ENCODE assay signal across 12 cellular contexts in genomic region chr10:89235073-89235798, GRCh38. TPM values are rescaled to one million over a fixed set of nuclear protein-coding genes. Genes with fewer than 3 reads are reported as not detected.
DNase-seq lines count a peak whose midpoint lies in the region; ATAC-seq and TF ChIP-seq lines count a peak whose summit lies in the region.
"Had no signal": no experiment of that assay in that cellular context is flagged by ENCODE, and none has a peak within 500 bp of the region (broad histone marks: within the 10 kb centered on the region; RNA-seq: fewer than 3 reads in every experiment).

No MANE protein-coding gene starts in this region.

- no peaks in the 10 kb centered on the region for H4K20me1 ChIP-seq in BLaER1 treated with 17β-estradiol and CSF1 and Interleukin-3, amounts not matched to agents 10 nM and 100 nM
- no peaks in the 10 kb centered on the region for H4K20me1 ChIP-seq in Karpas-422 (ENCODE audit: insufficient read depth, low read depth, low read length)
- H4K20me1 ChIP-seq: BLaER1 had no signal

- WGBS in adrenal gland, 4 donors = 69 to 74% (median 72%) methylated on average over 12 of the region's 12 CpGs
- 72% methylated on average over 12 of the region's 12 CpGs for WGBS in right cardiac atrium
- 72 to 81% (median 79%) methylated on average over 12 of the region's 12 CpGs for WGBS in spleen, 5 donors

- ATAC-seq in right cardiac atrium = peak; percentile 62 to 72

- H2AFZ ChIP-seq in Karpas-422 (ENCODE audit: low read length) = no peak overlapping the region

- H3K79me2 ChIP-seq in Karpas-422 (ENCODE audit: low read length) = no peaks in the 10 kb centered on the region

- DNase-seq in adrenal gland (peak; percentile 45 to 78 (median 61)), right cardiac atrium (peak; percentile 63 to 82 (median 80)), pons (ENCODE audit: low spot score) (peak; percentile 86), mesenteric fat pad (ENCODE audit: low spot score) (no peak), ecto neural progenitor cell (ENCODE audit: low spot score) (no peak), spleen (no peak), Karpas-422 (no peak)
- DNase-seq: NCI-H774, SW 1271 had no signal

- H3K27me3 ChIP-seq in BLaER1 treated with 17β-estradiol and CSF1 and Interleukin-3, amounts not matched to agents 10 nM and 100 nM = no peaks in the 10 kb centered on the region
- H3K27me3 ChIP-seq in adrenal gland (no peaks in the 10 kb centered on the region), right cardiac atrium (ENCODE audit: control insufficient read depth, insufficient read depth) (no peaks in the 10 kb centered on the region), spleen (replicated peaks in 1 of 7) (no peaks in the 10 kb centered on the region), Karpas-422 (ENCODE audit: low read length) (no peaks in the 10 kb centered on the region)
- H3K27me3 ChIP-seq: BLaER1 had no signal

- peaks cover 25 to 91% (median 49%) of the 10 kb centered on the region in 11 experiments for H3K36me3 ChIP-seq in BLaER1 treated with 17β-estradiol and CSF1 and Interleukin-3, amounts not matched to agents 10 nM and 100 nM
- H3K36me3 ChIP-seq in adrenal gland (replicated peaks in 1 of 2) (peaks cover 0 to 3% of the 10 kb centered on the region in 2 donors), spleen (peaks cover 0 to 95% (median 16%) of the 10 kb centered on the region in 6 donors), Karpas-422 (ENCODE audit: insufficient read depth, low read length) (no peaks in the 10 kb centered on the region)

- no peak overlapping the region; a peak in 1 of 20 replicates for H3K4me3 ChIP-seq in BLaER1 treated with 17β-estradiol and CSF1 and Interleukin-3, amounts not matched to agents 10 nM and 100 nM
- no peak overlapping the region for H3K4me3 ChIP-seq in adrenal gland
- no peak overlapping the region for H3K4me3 ChIP-seq in right cardiac atrium (ENCODE audit: low read length)
- no peak overlapping the region for H3K4me3 ChIP-seq in spleen
- H3K4me3 ChIP-seq in Karpas-422 (ENCODE audit: low read length) = no peak overlapping the region
- H3K4me3 ChIP-seq: BLaER1 had no signal

- peaks cover 18 to 92% (median 39%) of the 10 kb centered on the region in 10 experiments for H3K4me1 ChIP-seq in BLaER1 treated with 17β-estradiol and CSF1 and Interleukin-3, amounts not matched to agents 10 nM and 100 nM
- H3K4me1 ChIP-seq in adrenal gland (replicated peaks in 1 of 2) = peaks cover 0 to 6% of the 10 kb centered on the region in 2 donors
- peaks cover 3% of the 10 kb centered on the region for H3K4me1 ChIP-seq in right cardiac atrium (ENCODE audit: control insufficient read depth, insufficient read depth, low read length)
- H3K4me1 ChIP-seq in spleen = peaks cover 0 to 10% (median 4%) of the 10 kb centered on the region in 6 donors
- H3K4me1 ChIP-seq in Karpas-422 (ENCODE audit: low read length) = no peaks in the 10 kb centered on the region

- H3K9ac ChIP-seq in BLaER1 treated with 17β-estradiol and CSF1 and Interleukin-3, amounts not matched to agents 10 nM and 100 nM = peak overlapping the region in 4 of 11 experiments; percentile 42 to 78 (median 72); a peak in 7 of 22 replicates
- H3K9ac ChIP-seq in Karpas-422 (ENCODE audit: low read length) = no peak overlapping the region
- H3K9ac ChIP-seq: BLaER1 had no signal

- TF ChIP-seq POLR2A in adrenal gland (IDR thresholded peaks at IDR 0.05) (no peak), spleen (IDR thresholded peaks at IDR 0.05) (no peak)

- intact Hi-C loops in adrenal gland (cut with DNase I) (no loop called here), right cardiac atrium (cut with DNase I) (no loop called here), spleen (cut with DNase I; ENCODE audit: low total_unique reads) (no loop called here)

- H3K9me3 ChIP-seq in BLaER1 treated with 17β-estradiol and CSF1 and Interleukin-3, amounts not matched to agents 10 nM and 100 nM (replicated peaks in 1 of 11) = peaks cover 0 to 30% (median 0%) of the 10 kb centered on the region in 11 experiments; a peak in 7 of 22 replicates
- no peaks in the 10 kb centered on the region for H3K9me3 ChIP-seq in adrenal gland (replicated peaks in 1 of 3)
- no peaks in the 10 kb centered on the region for H3K9me3 ChIP-seq in right cardiac atrium (ENCODE audit: control insufficient read depth, low read length)
- H3K9me3 ChIP-seq in spleen = no peaks in the 10 kb centered on the region
- H3K9me3 ChIP-seq in Karpas-422 (ENCODE audit: low read length) = no peaks in the 10 kb centered on the region
- H3K9me3 ChIP-seq: BLaER1 had no signal

- H3K4me2 ChIP-seq in BLaER1 treated with 17β-estradiol and CSF1 and Interleukin-3, amounts not matched to agents 10 nM and 100 nM = peak overlapping the region in 7 of 11 experiments; percentile 14 to 87 (median 59); a peak in 14 of 22 replicates
- H3K4me2 ChIP-seq in Karpas-422 (ENCODE audit: low read depth, low read length, poor library complexity, severe bottlenecking) = no peak overlapping the region
- H3K4me2 ChIP-seq: BLaER1 had no signal

- peak overlapping the region in 4 of 11 experiments; percentile 67 to 91 (median 86); a peak in 8 of 22 replicates for H3K27ac ChIP-seq in BLaER1 treated with 17β-estradiol and CSF1 and Interleukin-3, amounts not matched to agents 10 nM and 100 nM
- H3K27ac ChIP-seq in adrenal gland (peak overlapping the region in 3 of 5 donors; percentile 9 to 72 (median 13)), right cardiac atrium (ENCODE audit: low read length) (no peak overlapping the region), spleen (peak overlapping the region in 4 of 8 donors; percentile 37 to 80 (median 55)), Karpas-422 (ENCODE audit: low read length) (no peak overlapping the region)
- H3K27ac ChIP-seq: BLaER1 had no signal

- H3K9me2 ChIP-seq in Karpas-422 (replicated peaks; ENCODE audit: insufficient read depth, low read length) = no peaks in the 10 kb centered on the region

- no peak for TF ChIP-seq CTCF in adrenal gland (IDR thresholded peaks at IDR 0.05)
- TF ChIP-seq CTCF in spleen (IDR thresholded peaks at IDR 0.05 in 8 of 11, conservative IDR thresholded peaks at IDR 0.05 in 3 of 11) = no peak

RNA-seq across cellular contexts. Expression of gene LIPA, which starts 16.3 kb away (rescaled TPM):
- total RNA-seq in adrenal gland (100 to 1,000 TPM in 5 of 8 donors, 10 to 100 TPM in 3; 76.6 to 202 (median 134) TPM), right cardiac atrium (10 to 100 TPM; 22.7 to 34.7 (median 26.0) TPM), mesenteric fat pad (210 TPM), spleen (100 to 1,000 TPM; 216 to 828 (median 424) TPM)
- polyA plus RNA-seq in adrenal gland (100 to 1,000 TPM in 1 of 3 donors, 10 to 100 TPM in 2; 15.9 to 153 (median 29.8) TPM), right cardiac atrium (14.0 TPM), spleen (10 to 100 TPM; 28.6 to 75.0 (median 58.6) TPM)
- total RNA-seq in Karpas-422 (2014; rRNA removed; shearing (Covaris generic); ENCODE audit: low replicate concordance) = 14.5 and 20.9 TPM in 2 replicates

RNA-seq across cellular contexts. Expression of gene CH25H, which starts 28.1 kb away (rescaled TPM):
- total RNA-seq in adrenal gland (10 to 100 TPM in 4 of 8 donors, 1 to 10 TPM in 4; 1.8 to 16.3 (median 8.8) TPM), right cardiac atrium (under 1 TPM; 0.24 to 0.67 (median 0.50) TPM), mesenteric fat pad (4.8 TPM), spleen (1 to 10 TPM in 5 of 7 donors, under 1 TPM in 2; 0.72 to 8.8 (median 1.8) TPM)
- polyA plus RNA-seq in adrenal gland (1 to 10 TPM in 1 of 3 donors, under 1 TPM in 2; 0.80 to 2.9 (median 0.81) TPM), right cardiac atrium (1.8 TPM), spleen (1 to 10 TPM; 1.4 to 3.6 (median 2.3) TPM)
- not detected in 2 replicates for total RNA-seq in Karpas-422 (2014; rRNA removed; shearing (Covaris generic); ENCODE audit: low replicate concordance)
- total RNA-seq: activated CD8-positive, alpha-beta memory T cell treated with anti-CD3 and anti-CD28 coated beads for 36 hours had no signal

Comparison
In these comparisons a context has a peak if more than half of its experiments do, and no peak if none do; other contexts are left out.
1. H3K27ac ChIP-seq: peak in adrenal gland (3 of 5); none in right cardiac atrium (single experiment) and Karpas-422 (single experiment).
2. DNase-seq: peak in adrenal gland (7 of 7), right cardiac atrium (3 of 3) and pons (single experiment); none in mesenteric fat pad (single experiment), ecto neural progenitor cell (single experiment), spleen (single experiment) and Karpas-422 (single experiment).